Comparison of ENCODE assay signal across 14 cellular contexts in genomic region chr16:67034478-67034877, GRCh38. TPM values are rescaled to one million over a fixed set of nuclear protein-coding genes. Genes with fewer than 3 reads are reported as not detected.
DNase-seq lines count a peak whose midpoint lies in the region; ATAC-seq and TF ChIP-seq lines count a peak whose summit lies in the region.
"Had no signal": no experiment of that assay in that cellular context is flagged by ENCODE, and none has a peak within 500 bp of the region (broad histone marks: within the 10 kb centered on the region; RNA-seq: fewer than 3 reads in every experiment).

No MANE protein-coding gene starts in this region.

- no peaks in the 10 kb centered on the region for H3K9me3 ChIP-seq in A673 (ENCODE audit: low read depth, low read length, poor library complexity, severe bottlenecking)
- no peaks in the 10 kb centered on the region for H3K9me3 ChIP-seq in GM23248 (ENCODE audit: low read depth)
- no peaks in the 10 kb centered on the region for H3K9me3 ChIP-seq in gastroesophageal sphincter
- H3K9me3 ChIP-seq in esophagus squamous epithelium, result no peaks in the 10 kb centered on the region
- H3K9me3 ChIP-seq: MG63 had no signal

- H3K36me3 ChIP-seq in A673 (ENCODE audit: insufficient read depth, low read length, poor library complexity, severe bottlenecking) (peaks cover 31% of the 10 kb centered on the region), GM23248 (ENCODE audit: low read depth) (peaks cover 19% of the 10 kb centered on the region), gastroesophageal sphincter (peaks cover 0 to 4% of the 10 kb centered on the region in 2 donors), esophagus squamous epithelium (peaks cover 0 to 42% (median 6%) of the 10 kb centered on the region in 3 donors)

- CTCF ChIA-PET in A673 (lab: Charles Lee), result interaction anchor here (1.0 kb wide), 1 partner anchor 17 kb away, joined by 3 read pairs; no protein-coding TSS in a partner anchor

- TF ChIP-seq POLR2A in gastroesophageal sphincter (IDR thresholded peaks at IDR 0.05), result no peak
- no peak for TF ChIP-seq POLR2A in esophagus squamous epithelium (IDR thresholded peaks at IDR 0.05)

- no peak overlapping the region for H3K9ac ChIP-seq in GM23248

- no peaks in the 10 kb centered on the region for H3K27me3 Mint-ChIP-seq in activated T-helper 2 cell treated with anti-CD3 and anti-CD28 coated beads, Interferon-gamma antibody, Interleukin-2, Interleukin-4, amounts not matched to agents 10 μg/mL and 5 μg/mL and 100 μg/mL, durations not matched to agents 14 hours and 24 hours and 36 hours (ENCODE audit: low read depth)
- H3K27me3 Mint-ChIP-seq: stimulated activated memory B cell treated with anti-CD40 and anti-IgM and Interleukin-4, amounts not matched to agents 10 μg/mL and 1 μg/mL and 100 μg/mL, for 72 hours had no signal

- no peak overlapping the region for H3K4me3 Mint-ChIP-seq in activated T-helper 2 cell treated with anti-CD3 and anti-CD28 coated beads, Interferon-gamma antibody, Interleukin-2, Interleukin-4, amounts not matched to agents 10 μg/mL and 5 μg/mL and 100 μg/mL, durations not matched to agents 14 hours and 24 hours and 36 hours (ENCODE audit: low read depth)
- H3K4me3 Mint-ChIP-seq: activated T-cell treated with anti-CD3 and anti-CD28 coated beads, Interleukin-2, amount 50 U/mL, for 4 hours; stimulated activated memory B cell treated with anti-CD40 and anti-IgM and Interleukin-4, amounts not matched to agents 10 μg/mL and 1 μg/mL and 100 μg/mL, for 72 hours had no signal

- in situ Hi-C loops in GM23248 (cut with MboI), result no loop called here

- no peaks in the 10 kb centered on the region for H3K27me3 ChIP-seq in A673 (replicated peaks; ENCODE audit: insufficient read depth, low read depth, low read length, poor library complexity)
- no peaks in the 10 kb centered on the region for H3K27me3 ChIP-seq in GM23248 (replicated peaks; ENCODE audit: insufficient read depth)
- H3K27me3 ChIP-seq in gastroesophageal sphincter, result no peaks in the 10 kb centered on the region
- no peaks in the 10 kb centered on the region for H3K27me3 ChIP-seq in esophagus squamous epithelium
- H3K27me3 ChIP-seq: MG63 had no signal

- TF ChIP-seq CTCF in A673 (conservative IDR thresholded peaks at IDR 0.05; ENCODE audit: low read depth, low read length) (no peak), fibroblast of villous mesenchyme (IDR thresholded peaks at IDR 0.05; ENCODE audit: insufficient read depth, low read depth, low read length) (no peak), gastroesophageal sphincter (IDR thresholded peaks at IDR 0.05) (no peak), esophagus squamous epithelium (IDR thresholded peaks at IDR 0.05) (no peak)

- peaks cover 6% of the 10 kb centered on the region; the same call in 1 of the 2 replicates for H3F3A ChIP-seq in GM23248 (ENCODE audit: insufficient read depth)

- H3K4me1 ChIP-seq in A673 (ENCODE audit: insufficient read depth, low read length, poor library complexity, severe bottlenecking) (peaks cover 50% of the 10 kb centered on the region), GM23248 (ENCODE audit: insufficient read depth) (peaks cover 36% of the 10 kb centered on the region), gastroesophageal sphincter (peaks cover 0 to 61% (median 12%) of the 10 kb centered on the region in 3 donors), esophagus squamous epithelium (peaks cover 14 to 66% (median 20%) of the 10 kb centered on the region in 3 donors)

- 33 to 45% methylated on average over 4 of the region's 4 CpGs for WGBS in GM23248 (ENCODE audit: low coverage in 1 of 2, low lambda C conversion rate in 2 of 2, missing lambda C conversion rate in 2 of 2), 2 experiments
- WGBS in gastroesophageal sphincter (ENCODE audit: low coverage in 1 of 2), 2 donors, result 25 to 27% methylated on average over 4 of the region's 4 CpGs
- WGBS in esophagus squamous epithelium, 2 donors, result 44 to 60% methylated on average over 4 of the region's 4 CpGs

- no peak for ATAC-seq in gastroesophageal sphincter
- ATAC-seq: activated T-cell treated with anti-CD3 and anti-CD28 coated beads, Interleukin-2, amount 50 U/mL, for 4 hours; stimulated activated memory B cell treated with anti-CD40 and anti-IgM and Interleukin-4, amounts not matched to agents 10 μg/mL and 1 μg/mL and 100 μg/mL, for 72 hours had no signal

- no peaks in the 10 kb centered on the region for H3K9me2 ChIP-seq in GM23248 (ENCODE audit: insufficient read depth)

- BruUV-seq in A673 (replicated peaks; lab: Mats Ljungman, UMichigan), result no TSS peak

- H3K4me2 ChIP-seq in GM23248 (ENCODE audit: unreplicated experiment), result peak overlapping the region; percentile 51

- POLR2A ChIA-PET in A673 (lab: Charles Lee; ENCODE audit: low non-redundant PET), result no interaction called here

- H3K27ac Mint-ChIP-seq in activated T-helper 2 cell treated with anti-CD3 and anti-CD28 coated beads, Interferon-gamma antibody, Interleukin-2, Interleukin-4, amounts not matched to agents 10 μg/mL and 5 μg/mL and 100 μg/mL, durations not matched to agents 14 hours and 24 hours and 36 hours, result peak overlapping the region; percentile 15
- H3K27ac Mint-ChIP-seq: stimulated activated memory B cell treated with anti-CD40 and anti-IgM and Interleukin-4, amounts not matched to agents 10 μg/mL and 1 μg/mL and 100 μg/mL, for 72 hours had no signal

- H3K27ac ChIP-seq in A673 (ENCODE audit: low read depth, low read length, poor library complexity, severe bottlenecking) (peak overlapping the region; percentile 15), GM23248 (peak overlapping the region; percentile 15; the same call in 1 of the 2 replicates), gastroesophageal sphincter (peak overlapping the region in 1 of 4 donors; percentile 13), esophagus squamous epithelium (no peak overlapping the region)

- peaks cover 81% of the 10 kb centered on the region for H3K36me3 Mint-ChIP-seq in activated T-helper 2 cell treated with anti-CD3 and anti-CD28 coated beads, Interferon-gamma antibody, Interleukin-2, Interleukin-4, amounts not matched to agents 10 μg/mL and 5 μg/mL and 100 μg/mL, durations not matched to agents 14 hours and 24 hours and 36 hours (ENCODE audit: low read depth)

- peaks cover 97% of the 10 kb centered on the region for H3K79me2 ChIP-seq in GM23248 (ENCODE audit: insufficient read depth)

- no peak overlapping the region for H3K4me3 ChIP-seq in A673 (ENCODE audit: low read depth, low read length, poor library complexity, severe bottlenecking)
- H3K4me3 ChIP-seq in GM23248, result no peak overlapping the region
- H3K4me3 ChIP-seq in fibroblast of villous mesenchyme (ENCODE audit: low read depth, low read length), result no peak overlapping the region
- H3K4me3 ChIP-seq in gastroesophageal sphincter, result no peak overlapping the region
- no peak overlapping the region for H3K4me3 ChIP-seq in esophagus squamous epithelium
- H3K4me3 ChIP-seq: MG63 had no signal

- no peaks in the 10 kb centered on the region for H3K9me3 Mint-ChIP-seq in activated T-helper 2 cell treated with anti-CD3 and anti-CD28 coated beads, Interferon-gamma antibody, Interleukin-2, Interleukin-4, amounts not matched to agents 10 μg/mL and 5 μg/mL and 100 μg/mL, durations not matched to agents 14 hours and 24 hours and 36 hours
- H3K9me3 Mint-ChIP-seq: activated T-cell treated with anti-CD3 and anti-CD28 coated beads, Interleukin-2, amount 50 U/mL, for 4 hours; stimulated activated memory B cell treated with anti-CD40 and anti-IgM and Interleukin-4, amounts not matched to agents 10 μg/mL and 1 μg/mL and 100 μg/mL, for 72 hours had no signal

- H3K4me1 Mint-ChIP-seq in activated T-helper 2 cell treated with anti-CD3 and anti-CD28 coated beads, Interferon-gamma antibody, Interleukin-2, Interleukin-4, amounts not matched to agents 10 μg/mL and 5 μg/mL and 100 μg/mL, durations not matched to agents 14 hours and 24 hours and 36 hours (ENCODE audit: low read depth), result peaks cover 50% of the 10 kb centered on the region

- TF ChIP-seq EP300 in gastroesophageal sphincter (IDR thresholded peaks at IDR 0.05), result no peak

- H2AFZ ChIP-seq in GM23248, result no peak overlapping the region; the same call in 1 of the 2 replicates

- H4K20me1 ChIP-seq in GM23248 (ENCODE audit: insufficient read depth), result peaks cover 6% of the 10 kb centered on the region; the same call in 1 of the 2 replicates

- DNase-seq in A673 (ENCODE audit: low spot score), result peak; percentile 64
- peak; percentile 64 for DNase-seq in GM23248
- no peak for DNase-seq in activated T-helper 2 cell treated with anti-CD3 and anti-CD28 coated beads, Interferon-gamma antibody, Interleukin-2, Interleukin-4, amounts not matched to agents 10 μg/mL and 5 μg/mL and 100 μg/mL, durations not matched to agents 14 hours and 24 hours and 36 hours (ENCODE audit: low spot score)
- peak; percentile 71 for DNase-seq in fibroblast of villous mesenchyme (ENCODE audit: low read depth)
- DNase-seq in NOMO-1 (lab: John Stamatoyannopoulos, UW; ENCODE audit: unreplicated experiment in 2 of 2), result no peak
- DNase-seq in esophagus squamous epithelium (lab: John Stamatoyannopoulos, UW), result no peak
- no peak for DNase-seq in MV-4-11 (lab: John Stamatoyannopoulos, UW)
- DNase-seq: activated T-cell treated with anti-CD3 and anti-CD28 coated beads, Interleukin-2, amount 50 U/mL, for 4 hours; cerebellar nuclear complex; MG63; nucleus accumbens had no signal

- intact Hi-C loops in A673 (cut with micrococcal nuclease; ENCODE audit: unreplicated experiment) (no loop called here), esophagus squamous epithelium (cut with DNase I) (no loop called here)
- intact Hi-C loops in activated T-helper 2 cell treated with anti-CD3 and anti-CD28 coated beads, Interferon-gamma antibody, Interleukin-2, Interleukin-4, amounts not matched to agents 10 μg/mL and 5 μg/mL and 100 μg/mL, durations not matched to agents 14 hours and 24 hours and 36 hours (cut with micrococcal nuclease), result no loop called here

RNA-seq across cellular contexts. Expression of gene CBFB, which starts 5.5 kb away (rescaled TPM):
- total RNA-seq in A673 (2021) (173 and 185 TPM in 2 replicates), fibroblast of villous mesenchyme (71.8 and 91.5 TPM in 2 replicates), gastroesophageal sphincter (10 to 100 TPM; 26.5 to 39.3 (median 27.5) TPM), esophagus squamous epithelium (10 to 100 TPM; 26.0 to 59.3 (median 41.9) TPM)
- 53.3 and 63.2 TPM in 2 replicates for total RNA-seq in GM23248 (2014; rRNA removed; shearing (Covaris generic))
- 52.3 and 56.1 TPM in 2 replicates for polyA plus RNA-seq in GM23248 (2016; fragmentation: Nextera tagmentation; extraction: Ambion mirVana)
- total RNA-seq in activated T-helper 2 cell treated with anti-CD3 and anti-CD28 coated beads, Interferon-gamma antibody, Interleukin-2, Interleukin-4, amounts not matched to agents 10 μg/mL and 5 μg/mL and 100 μg/mL, durations not matched to agents 14 hours and 24 hours and 36 hours, result 156 and 159 TPM in 2 replicates

RNA-seq across cellular contexts. Expression of gene CES4A, which starts 46.1 kb away (rescaled TPM):
- total RNA-seq in A673 (2021) (0.15 TPM in 1 of 2 replicates, not detected in the other), fibroblast of villous mesenchyme (1.9 and 4.3 TPM in 2 replicates), gastroesophageal sphincter (1 to 10 TPM; 1.2 to 6.1 (median 2.6) TPM), esophagus squamous epithelium (1 to 10 TPM; 4.8 to 9.6 (median 6.4) TPM)
- 4.6 and 5.0 TPM in 2 replicates for total RNA-seq in GM23248 (2014; rRNA removed; shearing (Covaris generic))
- polyA plus RNA-seq in GM23248 (2016; fragmentation: Nextera tagmentation; extraction: Ambion mirVana), result 2.6 and 4.5 TPM in 2 replicates
- 29.8 and 30.1 TPM in 2 replicates for total RNA-seq in activated T-helper 2 cell treated with anti-CD3 and anti-CD28 coated beads, Interferon-gamma antibody, Interleukin-2, Interleukin-4, amounts not matched to agents 10 μg/mL and 5 μg/mL and 100 μg/mL, durations not matched to agents 14 hours and 24 hours and 36 hours
- total RNA-seq: NCI-H460 had no signal

Comparison
In these comparisons a context has a peak if more than half of its experiments do, and no peak if none do; other contexts are left out.
1. DNase-seq: peak in A673 (single experiment), GM23248 (single experiment) and fibroblast of villous mesenchyme (single experiment); none in activated T-helper 2 cell treated with anti-CD3 and anti-CD28 coated beads, Interferon-gamma antibody, Interleukin-2, Interleukin-4, amounts not matched to agents 10 μg/mL and 5 μg/mL and 100 μg/mL, durations not matched to agents 14 hours and 24 hours and 36 hours (single experiment), NOMO-1 (0 of 2), esophagus squamous epithelium (single experiment) and MV-4-11 (single experiment).
2. H3K27ac ChIP-seq: peak in A673 (single experiment) and GM23248 (single experiment); none in esophagus squamous epithelium (0 of 4).